Comparison of ENCODE assay signal across 1 cellular context in genomic region chr2:42116195-42117181, GRCh38.
TF ChIP-seq lines count a peak whose summit lies in the region.

No MANE protein-coding gene starts in this region.

TF ChIP-seq in HepG2, 621 proteins besides CTCF, POLR2A, EP300 and RAD21 (continued from another document and continues in another):
- TF ChIP-seq, protein P1, sequence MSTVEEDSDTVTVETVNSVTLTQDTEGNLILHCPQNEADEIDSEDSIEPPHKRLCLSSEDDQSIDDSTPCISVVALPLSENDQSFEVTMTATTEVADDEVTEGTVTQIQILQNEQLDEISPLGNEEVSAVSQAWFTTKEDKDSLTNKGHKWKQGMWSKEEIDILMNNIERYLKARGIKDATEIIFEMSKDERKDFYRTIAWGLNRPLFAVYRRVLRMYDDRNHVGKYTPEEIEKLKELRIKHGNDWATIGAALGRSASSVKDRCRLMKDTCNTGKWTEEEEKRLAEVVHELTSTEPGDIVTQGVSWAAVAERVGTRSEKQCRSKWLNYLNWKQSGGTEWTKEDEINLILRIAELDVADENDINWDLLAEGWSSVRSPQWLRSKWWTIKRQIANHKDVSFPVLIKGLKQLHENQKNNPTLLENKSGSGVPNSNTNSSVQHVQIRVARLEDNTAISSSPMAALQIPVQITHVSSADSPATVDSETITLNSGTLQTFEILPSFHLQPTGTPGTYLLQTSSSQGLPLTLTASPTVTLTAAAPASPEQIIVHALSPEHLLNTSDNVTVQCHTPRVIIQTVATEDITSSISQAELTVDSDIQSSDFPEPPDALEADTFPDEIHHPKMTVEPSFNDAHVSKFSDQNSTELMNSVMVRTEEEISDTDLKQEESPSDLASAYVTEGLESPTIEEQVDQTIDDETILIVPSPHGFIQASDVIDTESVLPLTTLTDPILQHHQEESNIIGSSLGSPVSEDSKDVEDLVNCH (CRISPR knock-in tag; IDR thresholded peaks at IDR 0.05) = no peak
- TF ChIP-seq SNAI1 (CRISPR knock-in tag; IDR thresholded peaks at IDR 0.05; ENCODE audit: borderline replicate concordance) (no peak; the same call in 1 of the 2 replicates), MTF2 (CRISPR knock-in tag; IDR thresholded peaks at IDR 0.05; ENCODE audit: borderline replicate concordance) (no peak), ZFP41 (CRISPR knock-in tag; IDR thresholded peaks at IDR 0.05; ENCODE audit: borderline replicate concordance) (no peak), SMAD3 (CRISPR knock-in tag; IDR thresholded peaks at IDR 0.05) (peak; percentile 51; the same call in 1 of the 2 replicates), ZNF570 (CRISPR knock-in tag; IDR thresholded peaks at IDR 0.05; ENCODE audit: borderline replicate concordance) (no peak), ZSCAN29 (CRISPR knock-in tag; conservative IDR thresholded peaks at IDR 0.05) (0 out of 2 replicates have a peak, but pooled peaks have one; percentile 38), SRY (CRISPR knock-in tag; IDR thresholded peaks at IDR 0.05) (no peak), ZNF451 (CRISPR knock-in tag; IDR thresholded peaks at IDR 0.05) (0 out of 2 replicates have a peak, but pooled peaks have one; percentile 40), ZNF766 (CRISPR knock-in tag; IDR thresholded peaks at IDR 0.05; ENCODE audit: borderline replicate concordance) (no peak), NR1H2 (CRISPR knock-in tag; IDR thresholded peaks at IDR 0.05; ENCODE audit: borderline replicate concordance, low read depth) (no peak), FOSL2 (CRISPR knock-in tag; IDR thresholded peaks at IDR 0.05) (peak; percentile 74), DMAP1 (CRISPR knock-in tag; IDR thresholded peaks at IDR 0.05) (no peak), ATF4 (CRISPR knock-in tag; IDR thresholded peaks at IDR 0.05) (no peak; a peak in 1 of 4 replicates), ZNF275 (CRISPR knock-in tag; IDR thresholded peaks at IDR 0.05; ENCODE audit: borderline replicate concordance) (peak; percentile 73; the same call in 1 of the 2 replicates), GTF2F1 (IDR thresholded peaks at IDR 0.05; ENCODE audit: low read length) (no peak), TBL1XR1 (IDR thresholded peaks at IDR 0.05; ENCODE audit: borderline replicate concordance, low read length, partially characterized antibody) (no peak), TP53 (CRISPR knock-in tag; conservative IDR thresholded peaks at IDR 0.05) (0 out of 2 replicates have a peak, but pooled peaks have one; percentile 37), HNRNPH1 (optimal IDR thresholded peaks at IDR 0.05; ENCODE audit: low read depth, low read length) (no peak), FOXK1 (CRISPR knock-in tag; IDR thresholded peaks at IDR 0.05; ENCODE audit: borderline replicate concordance, low read depth) (peak; percentile 89; the same call in 1 of the 2 replicates), ZNF737 (CRISPR knock-in tag; IDR thresholded peaks at IDR 0.05; ENCODE audit: borderline replicate concordance) (no peak), ISX (CRISPR knock-in tag; conservative IDR thresholded peaks at IDR 0.05) (no peak), YEATS2 (CRISPR knock-in tag; IDR thresholded peaks at IDR 0.05; ENCODE audit: borderline replicate concordance) (no peak), MIXL1 (CRISPR knock-in tag; IDR thresholded peaks at IDR 0.05) (peak; percentile 71), ERF (CRISPR knock-in tag; IDR thresholded peaks at IDR 0.05) (peak; percentile 51; the same call in 1 of the 2 replicates), KDM5A (IDR thresholded peaks at IDR 0.05; ENCODE audit: borderline replicate concordance, low read length) (peak; percentile 6; the same call in 1 of the 2 replicates), SP5 (CRISPR knock-in tag; IDR thresholded peaks at IDR 0.05; ENCODE audit: borderline replicate concordance, low read depth) (peak; percentile 33; the same call in 1 of the 2 replicates)
- TF ChIP-seq, protein P2, sequence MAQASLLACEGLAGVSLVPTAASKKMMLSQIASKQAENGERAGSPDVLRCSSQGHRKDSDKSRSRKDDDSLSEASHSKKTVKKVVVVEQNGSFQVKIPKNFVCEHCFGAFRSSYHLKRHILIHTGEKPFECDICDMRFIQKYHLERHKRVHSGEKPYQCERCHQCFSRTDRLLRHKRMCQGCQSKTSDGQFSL (CRISPR knock-in tag; IDR thresholded peaks at IDR 0.05) = no peak
- TF ChIP-seq, protein P3, sequence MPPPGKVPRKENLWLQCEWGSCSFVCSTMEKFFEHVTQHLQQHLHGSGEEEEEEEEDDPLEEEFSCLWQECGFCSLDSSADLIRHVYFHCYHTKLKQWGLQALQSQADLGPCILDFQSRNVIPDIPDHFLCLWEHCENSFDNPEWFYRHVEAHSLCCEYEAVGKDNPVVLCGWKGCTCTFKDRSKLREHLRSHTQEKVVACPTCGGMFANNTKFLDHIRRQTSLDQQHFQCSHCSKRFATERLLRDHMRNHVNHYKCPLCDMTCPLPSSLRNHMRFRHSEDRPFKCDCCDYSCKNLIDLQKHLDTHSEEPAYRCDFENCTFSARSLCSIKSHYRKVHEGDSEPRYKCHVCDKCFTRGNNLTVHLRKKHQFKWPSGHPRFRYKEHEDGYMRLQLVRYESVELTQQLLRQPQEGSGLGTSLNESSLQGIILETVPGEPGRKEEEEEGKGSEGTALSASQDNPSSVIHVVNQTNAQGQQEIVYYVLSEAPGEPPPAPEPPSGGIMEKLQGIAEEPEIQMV (CRISPR knock-in tag; IDR thresholded peaks at IDR 0.05; ENCODE audit: low read depth) = no peak
- TF ChIP-seq, protein P4, sequence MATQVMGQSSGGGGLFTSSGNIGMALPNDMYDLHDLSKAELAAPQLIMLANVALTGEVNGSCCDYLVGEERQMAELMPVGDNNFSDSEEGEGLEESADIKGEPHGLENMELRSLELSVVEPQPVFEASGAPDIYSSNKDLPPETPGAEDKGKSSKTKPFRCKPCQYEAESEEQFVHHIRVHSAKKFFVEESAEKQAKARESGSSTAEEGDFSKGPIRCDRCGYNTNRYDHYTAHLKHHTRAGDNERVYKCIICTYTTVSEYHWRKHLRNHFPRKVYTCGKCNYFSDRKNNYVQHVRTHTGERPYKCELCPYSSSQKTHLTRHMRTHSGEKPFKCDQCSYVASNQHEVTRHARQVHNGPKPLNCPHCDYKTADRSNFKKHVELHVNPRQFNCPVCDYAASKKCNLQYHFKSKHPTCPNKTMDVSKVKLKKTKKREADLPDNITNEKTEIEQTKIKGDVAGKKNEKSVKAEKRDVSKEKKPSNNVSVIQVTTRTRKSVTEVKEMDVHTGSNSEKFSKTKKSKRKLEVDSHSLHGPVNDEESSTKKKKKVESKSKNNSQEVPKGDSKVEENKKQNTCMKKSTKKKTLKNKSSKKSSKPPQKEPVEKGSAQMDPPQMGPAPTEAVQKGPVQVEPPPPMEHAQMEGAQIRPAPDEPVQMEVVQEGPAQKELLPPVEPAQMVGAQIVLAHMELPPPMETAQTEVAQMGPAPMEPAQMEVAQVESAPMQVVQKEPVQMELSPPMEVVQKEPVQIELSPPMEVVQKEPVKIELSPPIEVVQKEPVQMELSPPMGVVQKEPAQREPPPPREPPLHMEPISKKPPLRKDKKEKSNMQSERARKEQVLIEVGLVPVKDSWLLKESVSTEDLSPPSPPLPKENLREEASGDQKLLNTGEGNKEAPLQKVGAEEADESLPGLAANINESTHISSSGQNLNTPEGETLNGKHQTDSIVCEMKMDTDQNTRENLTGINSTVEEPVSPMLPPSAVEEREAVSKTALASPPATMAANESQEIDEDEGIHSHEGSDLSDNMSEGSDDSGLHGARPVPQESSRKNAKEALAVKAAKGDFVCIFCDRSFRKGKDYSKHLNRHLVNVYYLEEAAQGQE (IDR thresholded peaks at IDR 0.05; ENCODE audit: borderline replicate concordance in 1 of 2, low read depth in 1 of 2, low read length in 2 of 2) = peak in 1 of 2 experiments; percentile 47; a peak in 1 of 4 replicates
- TF ChIP-seq, protein P5, sequence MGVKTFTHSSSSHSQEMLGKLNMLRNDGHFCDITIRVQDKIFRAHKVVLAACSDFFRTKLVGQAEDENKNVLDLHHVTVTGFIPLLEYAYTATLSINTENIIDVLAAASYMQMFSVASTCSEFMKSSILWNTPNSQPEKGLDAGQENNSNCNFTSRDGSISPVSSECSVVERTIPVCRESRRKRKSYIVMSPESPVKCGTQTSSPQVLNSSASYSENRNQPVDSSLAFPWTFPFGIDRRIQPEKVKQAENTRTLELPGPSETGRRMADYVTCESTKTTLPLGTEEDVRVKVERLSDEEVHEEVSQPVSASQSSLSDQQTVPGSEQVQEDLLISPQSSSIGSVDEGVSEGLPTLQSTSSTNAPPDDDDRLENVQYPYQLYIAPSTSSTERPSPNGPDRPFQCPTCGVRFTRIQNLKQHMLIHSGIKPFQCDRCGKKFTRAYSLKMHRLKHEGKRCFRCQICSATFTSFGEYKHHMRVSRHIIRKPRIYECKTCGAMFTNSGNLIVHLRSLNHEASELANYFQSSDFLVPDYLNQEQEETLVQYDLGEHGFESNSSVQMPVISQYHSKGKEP (CRISPR knock-in tag; IDR thresholded peaks at IDR 0.05) = no peak
- TF ChIP-seq, protein P6, sequence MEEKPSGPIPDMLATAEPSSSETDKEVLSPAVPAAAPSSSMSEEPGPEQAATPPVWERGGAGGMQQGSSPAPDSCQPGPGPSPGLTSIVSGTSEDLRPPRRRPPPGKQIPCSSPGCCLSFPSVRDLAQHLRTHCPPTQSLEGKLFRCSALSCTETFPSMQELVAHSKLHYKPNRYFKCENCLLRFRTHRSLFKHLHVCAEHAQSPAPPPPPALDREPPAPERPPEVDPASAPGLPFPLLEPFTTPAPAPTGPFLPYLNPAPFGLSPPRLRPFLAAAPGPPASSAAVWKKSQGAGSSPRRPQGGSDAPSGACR (CRISPR knock-in tag; IDR thresholded peaks at IDR 0.05) = 0 out of 2 replicates have a peak, but pooled peaks have one; percentile 60
- TF ChIP-seq, protein P7, sequence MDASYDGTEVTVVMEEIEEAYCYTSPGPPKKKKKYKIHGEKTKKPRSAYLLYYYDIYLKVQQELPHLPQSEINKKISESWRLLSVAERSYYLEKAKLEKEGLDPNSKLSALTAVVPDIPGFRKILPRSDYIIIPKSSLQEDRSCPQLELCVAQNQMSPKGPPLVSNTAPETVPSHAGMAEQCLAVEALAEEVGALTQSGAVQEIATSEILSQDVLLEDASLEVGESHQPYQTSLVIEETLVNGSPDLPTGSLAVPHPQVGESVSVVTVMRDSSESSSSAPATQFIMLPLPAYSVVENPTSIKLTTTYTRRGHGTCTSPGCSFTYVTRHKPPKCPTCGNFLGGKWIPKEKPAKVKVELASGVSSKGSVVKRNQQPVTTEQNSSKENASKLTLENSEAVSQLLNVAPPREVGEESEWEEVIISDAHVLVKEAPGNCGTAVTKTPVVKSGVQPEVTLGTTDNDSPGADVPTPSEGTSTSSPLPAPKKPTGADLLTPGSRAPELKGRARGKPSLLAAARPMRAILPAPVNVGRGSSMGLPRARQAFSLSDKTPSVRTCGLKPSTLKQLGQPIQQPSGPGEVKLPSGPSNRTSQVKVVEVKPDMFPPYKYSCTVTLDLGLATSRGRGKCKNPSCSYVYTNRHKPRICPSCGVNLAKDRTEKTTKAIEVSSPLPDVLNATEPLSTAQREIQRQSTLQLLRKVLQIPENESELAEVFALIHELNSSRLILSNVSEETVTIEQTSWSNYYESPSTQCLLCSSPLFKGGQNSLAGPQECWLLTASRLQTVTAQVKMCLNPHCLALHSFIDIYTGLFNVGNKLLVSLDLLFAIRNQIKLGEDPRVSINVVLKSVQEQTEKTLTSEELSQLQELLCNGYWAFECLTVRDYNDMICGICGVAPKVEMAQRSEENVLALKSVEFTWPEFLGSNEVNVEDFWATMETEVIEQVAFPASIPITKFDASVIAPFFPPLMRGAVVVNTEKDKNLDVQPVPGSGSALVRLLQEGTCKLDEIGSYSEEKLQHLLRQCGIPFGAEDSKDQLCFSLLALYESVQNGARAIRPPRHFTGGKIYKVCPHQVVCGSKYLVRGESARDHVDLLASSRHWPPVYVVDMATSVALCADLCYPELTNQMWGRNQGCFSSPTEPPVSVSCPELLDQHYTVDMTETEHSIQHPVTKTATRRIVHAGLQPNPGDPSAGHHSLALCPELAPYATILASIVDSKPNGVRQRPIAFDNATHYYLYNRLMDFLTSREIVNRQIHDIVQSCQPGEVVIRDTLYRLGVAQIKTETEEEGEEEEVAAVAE (CRISPR knock-in tag; IDR thresholded peaks at IDR 0.05; ENCODE audit: borderline replicate concordance) = no peak
- TF ChIP-seq, protein P8, sequence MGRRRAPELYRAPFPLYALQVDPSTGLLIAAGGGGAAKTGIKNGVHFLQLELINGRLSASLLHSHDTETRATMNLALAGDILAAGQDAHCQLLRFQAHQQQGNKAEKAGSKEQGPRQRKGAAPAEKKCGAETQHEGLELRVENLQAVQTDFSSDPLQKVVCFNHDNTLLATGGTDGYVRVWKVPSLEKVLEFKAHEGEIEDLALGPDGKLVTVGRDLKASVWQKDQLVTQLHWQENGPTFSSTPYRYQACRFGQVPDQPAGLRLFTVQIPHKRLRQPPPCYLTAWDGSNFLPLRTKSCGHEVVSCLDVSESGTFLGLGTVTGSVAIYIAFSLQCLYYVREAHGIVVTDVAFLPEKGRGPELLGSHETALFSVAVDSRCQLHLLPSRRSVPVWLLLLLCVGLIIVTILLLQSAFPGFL (CRISPR knock-in tag; IDR thresholded peaks at IDR 0.05) = no peak
